In the genomic region with DNA sequence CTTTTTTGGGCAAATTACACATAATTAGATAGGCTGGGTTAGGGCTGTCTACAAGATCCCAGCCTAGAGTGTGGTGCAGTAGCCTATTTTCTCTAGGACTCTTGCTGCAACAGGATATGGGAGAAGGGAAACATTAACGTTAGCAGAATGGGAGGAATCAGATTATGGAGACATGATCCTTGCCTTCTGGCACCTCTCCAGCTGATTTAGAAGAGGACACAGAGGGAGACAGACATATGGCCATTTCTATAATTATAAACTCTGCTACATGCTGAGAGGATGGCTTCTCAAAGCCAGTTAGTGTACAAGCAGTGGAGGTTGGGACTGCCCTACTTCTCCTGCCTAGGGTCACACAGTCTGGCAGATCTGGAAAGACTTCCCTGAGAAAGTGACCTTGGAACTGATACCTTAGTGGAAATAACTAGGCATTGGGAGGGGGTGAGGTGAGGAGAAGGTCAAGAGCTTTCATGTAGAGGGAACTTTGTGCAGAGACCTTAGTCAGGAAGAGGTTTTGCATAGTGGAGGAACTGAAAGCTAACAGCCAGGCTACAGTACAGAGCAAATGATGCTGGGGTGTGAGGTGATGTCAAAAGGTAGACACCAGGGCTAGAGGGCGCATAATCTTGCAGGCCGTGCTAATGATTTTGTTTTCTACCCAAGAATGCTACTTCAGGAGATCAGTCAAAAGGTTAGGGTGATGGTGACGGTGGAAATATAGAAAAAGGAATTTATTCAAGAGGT, we compare ENCODE assay signal across 10 cellular contexts. TPM values are rescaled to one million over a fixed set of nuclear protein-coding genes. Genes with fewer than 3 reads are reported as not detected.
DNase-seq lines count a peak whose midpoint lies in the region; ATAC-seq, FAIRE-seq and TF ChIP-seq lines count a peak whose summit lies in the region.
"Had no signal": no experiment of that assay in that cellular context is flagged by ENCODE, and none has a peak within 500 bp of the region (broad histone marks: within the 10 kb centered on the region; RNA-seq: fewer than 3 reads in every experiment).

No MANE protein-coding gene starts in this region.

- H3K9ac ChIP-seq in astrocyte (ENCODE audit: low read length): no peak overlapping the region

- H3K27ac ChIP-seq in DOHH2 (ENCODE audit: low read depth, low read length) (peak overlapping the region; percentile 42), astrocyte (ENCODE audit: low read depth, low read length) (no peak overlapping the region)

- H3K27ac Mint-ChIP-seq in astrocyte (ENCODE audit: unreplicated experiment) (no peak overlapping the region), chondrocyte (ENCODE audit: unreplicated experiment) (no peak overlapping the region)
- H3K27ac Mint-ChIP-seq: activated naive CD4-positive, alpha-beta T cell treated with anti-CD3 and anti-CD28 coated beads, Interleukin-2, amount 50 U/mL, for 24 hours had no signal

- TF ChIP-seq CTCF in DOHH2 (IDR thresholded peaks at IDR 0.05; ENCODE audit: low read depth, low read length, poor library complexity, severe bottlenecking) (peak; percentile 55), astrocyte (IDR thresholded peaks at IDR 0.05; ENCODE audit: insufficient read depth, low read depth, low read length) (no peak), chondrocyte (IDR thresholded peaks at IDR 0.05) (no peak)

- no peak overlapping the region for H2AFZ ChIP-seq in astrocyte (ENCODE audit: low read depth, low read length)

- H3K4me2 ChIP-seq in DOHH2 (ENCODE audit: low read length) (peak overlapping the region; percentile 71), astrocyte (ENCODE audit: low read length) (no peak overlapping the region)

- H3K9me3 Mint-ChIP-seq in astrocyte (ENCODE audit: unreplicated experiment): no peaks in the 10 kb centered on the region
- no peaks in the 10 kb centered on the region for H3K9me3 Mint-ChIP-seq in chondrocyte (ENCODE audit: low read depth)
- H3K9me3 Mint-ChIP-seq: activated naive CD4-positive, alpha-beta T cell treated with anti-CD3 and anti-CD28 coated beads, Interleukin-2, amount 50 U/mL, for 24 hours had no signal

- H3K27me3 ChIP-seq in DOHH2 (ENCODE audit: control insufficient read depth, low read length): peaks cover 19% of the 10 kb centered on the region
- peaks cover 52% of the 10 kb centered on the region for H3K27me3 ChIP-seq in astrocyte (ENCODE audit: insufficient read depth, low read length)

- H4K20me1 ChIP-seq in DOHH2 (ENCODE audit: control insufficient read depth, insufficient read depth, low read depth, low read length) (no peaks in the 10 kb centered on the region), astrocyte (ENCODE audit: insufficient read depth, low read length) (no peaks in the 10 kb centered on the region)

- peaks cover 61% of the 10 kb centered on the region for H3K4me1 ChIP-seq in DOHH2 (ENCODE audit: control insufficient read depth, low read length)
- H3K4me1 ChIP-seq in astrocyte (ENCODE audit: insufficient read depth, low read length): no peaks in the 10 kb centered on the region

- peaks cover 2% of the 10 kb centered on the region for H3K36me3 Mint-ChIP-seq in astrocyte (ENCODE audit: low read depth, unreplicated experiment)
- H3K36me3 Mint-ChIP-seq in chondrocyte (ENCODE audit: low read depth): peaks cover 3% of the 10 kb centered on the region
- H3K36me3 Mint-ChIP-seq: activated naive CD4-positive, alpha-beta T cell treated with anti-CD3 and anti-CD28 coated beads, Interleukin-2, amount 50 U/mL, for 24 hours had no signal

- H3K4me1 Mint-ChIP-seq in astrocyte (ENCODE audit: low read depth, unreplicated experiment) (no peaks in the 10 kb centered on the region), chondrocyte (ENCODE audit: low read depth) (peaks cover 20% of the 10 kb centered on the region)

- peak; percentile 89 for ATAC-seq in GM19455 (IDR thresholded peaks at IDR 0.05; ENCODE audit: unreplicated experiment)
- ATAC-seq in HG03196 (IDR thresholded peaks at IDR 0.05; ENCODE audit: unreplicated experiment): peak; percentile 89

- H3K4me3 ChIP-seq in DOHH2 (ENCODE audit: low read length) (peak overlapping the region; percentile 74), astrocyte (ENCODE audit: insufficient read depth, low read depth, low read length) (no peak overlapping the region)

- H3K79me2 ChIP-seq in DOHH2 (ENCODE audit: control insufficient read depth, low read length) (no peaks in the 10 kb centered on the region), astrocyte (ENCODE audit: insufficient read depth, low read length) (no peaks in the 10 kb centered on the region)

- H3K9me2 ChIP-seq in DOHH2 (replicated peaks; ENCODE audit: control insufficient read depth, low read length): no peaks in the 10 kb centered on the region

- peaks cover 6% of the 10 kb centered on the region for H3F3A ChIP-seq in DOHH2 (ENCODE audit: control insufficient read depth, insufficient read depth)

- no peaks in the 10 kb centered on the region for H3K9me3 ChIP-seq in DOHH2 (ENCODE audit: control insufficient read depth, insufficient read depth, low read length)
- no peaks in the 10 kb centered on the region for H3K9me3 ChIP-seq in astrocyte (ENCODE audit: insufficient read depth, low read depth, low read length)

- H3K27me3 Mint-ChIP-seq in astrocyte (ENCODE audit: low read depth, unreplicated experiment) (peaks cover 76% of the 10 kb centered on the region), chondrocyte (ENCODE audit: low read depth) (peaks cover 82% of the 10 kb centered on the region)

- H3K36me3 ChIP-seq in DOHH2 (ENCODE audit: control insufficient read depth, low read length): no peaks in the 10 kb centered on the region
- no peaks in the 10 kb centered on the region for H3K36me3 ChIP-seq in astrocyte (ENCODE audit: insufficient read depth, low read length)

- DNase-seq in astrocyte (ENCODE audit: low read depth): no peak
- DNase-seq in GM03348 (ENCODE audit: low spot score): no peak
- no peak for DNase-seq in chondrocyte (ENCODE audit: low spot score)
- no peak for DNase-seq in NCI-H1105 treated with DMSO at 0.1 percent for 48 hours (lab: John Stamatoyannopoulos, UW)
- no peak for DNase-seq in DMS79 treated with DMSO at 0.1 percent for 48 hours (lab: John Stamatoyannopoulos, UW)
- DNase-seq: NCI-H2081 treated with DMSO at 0.1 percent for 48 hours had no signal

- peak overlapping the region; percentile 2 for H3K4me3 Mint-ChIP-seq in astrocyte (ENCODE audit: unreplicated experiment)
- H3K4me3 Mint-ChIP-seq in chondrocyte (ENCODE audit: unreplicated experiment): no peak overlapping the region
- H3K4me3 Mint-ChIP-seq: activated naive CD4-positive, alpha-beta T cell treated with anti-CD3 and anti-CD28 coated beads, Interleukin-2, amount 50 U/mL, for 24 hours had no signal

- FAIRE-seq in astrocyte (lab: Jason Lieb, UNC): no peak

RNA-seq across cellular contexts. Expression of gene CD1D, which starts 1.2 kb away (rescaled TPM):
- total RNA-seq in astrocyte (0.18 TPM in 1 of 2 replicates, not detected in the other), chondrocyte (not detected in 3 replicates)
